2 cellular contexts compared by ENCODE assay signal in genomic region chrX:964831-965416, GRCh38.
TF ChIP-seq lines count a peak whose summit lies in the region.

No MANE protein-coding gene starts in this region.

TF ChIP-seq in WTC11, 78 proteins besides CTCF, POLR2A, EP300 and RAD21 (continued from another document):
- TF ChIP-seq ATF6 (CRISPR knock-in tag; IDR thresholded peaks at IDR 0.05) (no peak), NFE2L1 (CRISPR knock-in tag; IDR thresholded peaks at IDR 0.05) (no peak), GTF2I (CRISPR knock-in tag; conservative IDR thresholded peaks at IDR 0.05) (no peak), E2F5 (CRISPR knock-in tag; IDR thresholded peaks at IDR 0.05) (no peak), ATF1 (CRISPR knock-in tag; IDR thresholded peaks at IDR 0.05) (no peak), MLX (CRISPR knock-in tag; IDR thresholded peaks at IDR 0.05) (no peak), FOXK1 (CRISPR knock-in tag; IDR thresholded peaks at IDR 0.05) (no peak), ZNF121 (CRISPR knock-in tag; IDR thresholded peaks at IDR 0.05) (no peak), TEAD1 (CRISPR knock-in tag; IDR thresholded peaks at IDR 0.05) (no peak), ESRRA (CRISPR knock-in tag; IDR thresholded peaks at IDR 0.05; ENCODE audit: borderline replicate concordance) (no peak), SMAD3 (CRISPR knock-in tag; IDR thresholded peaks at IDR 0.05; ENCODE audit: borderline replicate concordance) (no peak), FOXP4 (CRISPR knock-in tag; IDR thresholded peaks at IDR 0.05) (no peak), ZNF317 (CRISPR knock-in tag; IDR thresholded peaks at IDR 0.05; ENCODE audit: borderline replicate concordance, low read depth) (no peak), PREB (CRISPR knock-in tag; IDR thresholded peaks at IDR 0.05; ENCODE audit: borderline replicate concordance) (no peak), ZNF671 (CRISPR knock-in tag; IDR thresholded peaks at IDR 0.05) (no peak)

TF ChIP-seq in HepG2, 621 proteins besides CTCF, POLR2A, EP300 and RAD21 (continued from another document):
- TF ChIP-seq PBX2 (CRISPR knock-in tag; IDR thresholded peaks at IDR 0.05) (no peak), ZNF552 (CRISPR knock-in tag; IDR thresholded peaks at IDR 0.05; ENCODE audit: borderline replicate concordance) (no peak), SP4 (CRISPR knock-in tag; IDR thresholded peaks at IDR 0.05) (no peak)
TF ChIP-seq in HepG2: peak in this region for 0.
